36 cellular contexts compared by ENCODE assay signal in genomic region chr4:155568641-155569040, GRCh38.
"Had no signal": no experiment of that assay in that cellular context is flagged by ENCODE, and none has a peak within 500 bp of the region (broad histone marks: within the 10 kb centered on the region; RNA-seq: fewer than 3 reads in every experiment).

No MANE protein-coding gene starts in this region.

- H3K4me2 ChIP-seq: SK-N-SH had no signal

- DNase-seq: activated CD4-positive, alpha-beta memory T cell treated with anti-CD3 and anti-CD28 coated beads, Interleukin-2, amount 10 ng/mL, durations not matched to agents 7 days and 5 days; activated CD4-positive, alpha-beta T cell treated with anti-CD3 and anti-CD28 coated beads for 4 hours; activated CD4-positive, alpha-beta T cell treated with anti-CD3 and anti-CD28 coated beads, Interleukin-2, amount 50 U/mL, for 1 hour; activated CD8-positive, alpha-beta memory T cell treated with anti-CD3 and anti-CD28 coated beads for 24 hours; activated CD8-positive, alpha-beta memory T cell treated with anti-CD3 and anti-CD28 coated beads, Interleukin-2, amount 10 ng/mL, durations not matched to agents 7 days and 5 days; activated CD8-positive, alpha-beta memory T cell treated with anti-CD3 and anti-CD28 coated beads, Interleukin-2, amount 50 U/mL, for 48 hours; activated effector memory CD4-positive, alpha-beta T cell treated with anti-CD3 and anti-CD28 coated beads, Interleukin-2, amount 50 U/mL, for 16 hours; activated naive CD4-positive, alpha-beta T cell; activated naive CD4-positive, alpha-beta T cell treated with anti-CD3 and anti-CD28 coated beads, Interleukin-2, amount 50 U/mL, for 16 hours; activated naive CD8-positive, alpha-beta T cell treated with anti-CD3 and anti-CD28 coated beads for 36 hours; activated T-cell treated with anti-CD3 and anti-CD28 coated beads, Interleukin-2, amount 50 U/mL, for 72 hours; amniotic stem cell; aorta; KG1; MM.1S; MV-4-11; NCI-H1092; NCI-H1436 treated with DMSO at 0.1 percent for 48 hours; NCI-H1694 treated with DMSO at 0.1 percent for 48 hours; NCI-H345; NCI-H524; NCI-H69; NCI-H82; NK-92 treated with Interleukin-12 subunit alpha and Interleukin-12 subunit beta, amount 100 ng/mL, for 24 hours; PC-3; Peyer's patch; RPMI8226; SHP77 treated with DMSO at 0.1 percent for 48 hours; SK-N-SH had no signal

- H3K9me3 Mint-ChIP-seq: activated CD4-positive, alpha-beta memory T cell treated with anti-CD3 and anti-CD28 coated beads, Interleukin-2, amount 10 ng/mL, durations not matched to agents 7 days and 5 days; activated naive CD8-positive, alpha-beta T cell treated with anti-CD3 and anti-CD28 coated beads for 36 hours; T-helper 2 cell treated with Interferon-gamma antibody and Interleukin-4, amounts not matched to agents 5 μg/mL and 100 μg/mL, for 36 hours had no signal

- H3K4me3 Mint-ChIP-seq: activated CD4-positive, alpha-beta memory T cell treated with anti-CD3 and anti-CD28 coated beads, Interleukin-2, amount 10 ng/mL, durations not matched to agents 7 days and 5 days; activated CD8-positive, alpha-beta memory T cell treated with anti-CD3 and anti-CD28 coated beads, Interleukin-2, amount 10 ng/mL, durations not matched to agents 7 days and 5 days; activated naive CD8-positive, alpha-beta T cell treated with anti-CD3 and anti-CD28 coated beads for 36 hours; activated T-cell treated with anti-CD3 and anti-CD28 coated beads, Interleukin-2, amount 50 U/mL, for 72 hours; activated T-helper 17 cell treated with anti-CD3 and anti-CD28 coated beads, Interleukin-2, amount 50 U/mL, for 72 hours; central memory CD8-positive, alpha-beta T cell; T-helper 1 cell treated with Interleukin-12 subunit alpha and Interleukin-12 subunit beta and Interleukin-4 antibody, amounts not matched to agents 30 μg/mL and 1 μg/mL, for 36 hours; T-helper 2 cell treated with Interferon-gamma antibody and Interleukin-4, amounts not matched to agents 5 μg/mL and 100 μg/mL, for 36 hours had no signal

- H3K36me3 ChIP-seq: cardiac muscle cell, Peyer's patch, SJSA1 had no signal

- H3K27ac Mint-ChIP-seq: activated CD4-positive, alpha-beta memory T cell treated with anti-CD3 and anti-CD28 coated beads, Interleukin-2, amount 10 ng/mL, durations not matched to agents 7 days and 5 days; activated CD8-positive, alpha-beta memory T cell treated with anti-CD3 and anti-CD28 coated beads, Interleukin-2, amount 10 ng/mL, durations not matched to agents 7 days and 5 days; activated naive CD8-positive, alpha-beta T cell treated with anti-CD3 and anti-CD28 coated beads for 36 hours; activated T-cell treated with anti-CD3 and anti-CD28 coated beads, Interleukin-2, amount 50 U/mL, for 72 hours; activated T-helper 17 cell treated with anti-CD3 and anti-CD28 coated beads, Interleukin-2, amount 50 U/mL, for 72 hours; T-helper 1 cell treated with Interleukin-12 subunit alpha and Interleukin-12 subunit beta and Interleukin-4 antibody, amounts not matched to agents 30 μg/mL and 1 μg/mL, for 36 hours; T-helper 2 cell treated with Interferon-gamma antibody and Interleukin-4, amounts not matched to agents 5 μg/mL and 100 μg/mL, for 36 hours had no signal

- H3K4me1 Mint-ChIP-seq: activated CD4-positive, alpha-beta memory T cell treated with anti-CD3 and anti-CD28 coated beads, Interleukin-2, amount 10 ng/mL, durations not matched to agents 7 days and 5 days; activated CD8-positive, alpha-beta memory T cell treated with anti-CD3 and anti-CD28 coated beads, Interleukin-2, amount 10 ng/mL, durations not matched to agents 7 days and 5 days; activated naive CD8-positive, alpha-beta T cell treated with anti-CD3 and anti-CD28 coated beads for 36 hours; activated T-helper 17 cell treated with anti-CD3 and anti-CD28 coated beads, Interleukin-2, amount 50 U/mL, for 72 hours; central memory CD8-positive, alpha-beta T cell had no signal

- H3K9me2 ChIP-seq: SK-N-SH had no signal

- H3K9ac ChIP-seq: SK-N-SH had no signal

- H3K36me3 Mint-ChIP-seq: activated CD8-positive, alpha-beta memory T cell treated with anti-CD3 and anti-CD28 coated beads, Interleukin-2, amount 10 ng/mL, durations not matched to agents 7 days and 5 days; activated naive CD8-positive, alpha-beta T cell treated with anti-CD3 and anti-CD28 coated beads for 36 hours had no signal

- H3K27me3 Mint-ChIP-seq: activated CD4-positive, alpha-beta memory T cell treated with anti-CD3 and anti-CD28 coated beads, Interleukin-2, amount 10 ng/mL, durations not matched to agents 7 days and 5 days; activated CD8-positive, alpha-beta memory T cell treated with anti-CD3 and anti-CD28 coated beads, Interleukin-2, amount 10 ng/mL, durations not matched to agents 7 days and 5 days; central memory CD8-positive, alpha-beta T cell had no signal

- H3K27me3 ChIP-seq: cardiac muscle cell, Peyer's patch, SJSA1 had no signal

- ATAC-seq: activated CD4-positive, CD25-positive, alpha-beta regulatory T cell treated with anti-CD3 and anti-CD28 coated beads, Interleukin-2, amount 50 U/mL, for 24 hours; activated CD8-positive, alpha-beta memory T cell treated with anti-CD3 and anti-CD28 coated beads, Interleukin-2, amount 10 ng/mL, durations not matched to agents 7 days and 5 days; activated T-cell treated with anti-CD3 and anti-CD28 coated beads, Interleukin-2, amount 50 U/mL, for 72 hours; activated T-helper 17 cell treated with anti-CD3 and anti-CD28 coated beads, Interleukin-2, amount 50 U/mL, for 72 hours; PC-3 had no signal

- H3K27ac ChIP-seq: cardiac muscle cell, Peyer's patch, SJSA1 had no signal

- H3K4me1 ChIP-seq: Peyer's patch, SJSA1 had no signal

- H3K4me3 ChIP-seq: cardiac muscle cell, Peyer's patch, SJSA1 had no signal

- H3K9me3 ChIP-seq: Peyer's patch, SJSA1, SK-N-SH had no signal
